In the genomic region with DNA sequence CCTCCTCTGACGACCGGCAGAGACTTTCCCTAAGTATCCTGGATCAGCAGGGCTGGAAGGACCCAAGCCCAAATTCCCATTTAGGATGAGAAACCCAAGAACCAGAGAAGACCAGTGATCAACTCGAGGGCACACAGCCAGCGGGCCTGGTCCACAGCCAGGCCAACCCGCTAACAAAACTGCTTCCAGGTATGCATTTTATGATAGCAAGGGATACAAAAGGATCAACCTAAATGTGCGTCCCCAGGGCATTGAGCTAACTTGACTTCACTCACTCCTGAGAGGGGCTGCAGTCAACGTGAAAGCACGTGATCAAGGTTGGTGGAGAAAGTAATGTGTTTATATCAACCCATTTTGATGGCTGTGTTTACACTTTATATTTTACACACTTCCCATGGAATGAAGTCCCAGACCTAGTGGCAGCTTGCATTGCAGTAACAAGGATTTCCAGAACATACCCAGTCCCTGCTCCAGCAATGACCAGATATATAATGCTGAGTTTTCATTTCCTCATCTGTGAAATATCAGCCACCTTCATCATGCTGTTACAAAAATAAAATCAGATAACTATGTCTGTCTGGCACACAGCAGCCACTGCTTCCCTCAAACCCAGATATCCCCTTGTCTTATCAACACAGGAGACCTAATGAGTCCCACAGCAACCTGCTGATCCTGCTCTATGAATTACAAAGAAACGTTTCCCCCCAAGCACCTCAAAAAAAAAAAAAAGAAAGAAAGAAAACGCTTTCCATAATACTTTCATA, we compare ENCODE assay signal across 9 cellular contexts. TPM values are rescaled to one million over a fixed set of nuclear protein-coding genes. Genes with fewer than 3 reads are reported as not detected.
DNase-seq lines count a peak whose midpoint lies in the region; ATAC-seq and TF ChIP-seq lines count a peak whose summit lies in the region.
"Had no signal": no experiment of that assay in that cellular context is flagged by ENCODE, and none has a peak within 500 bp of the region (broad histone marks: within the 10 kb centered on the region; RNA-seq: fewer than 3 reads in every experiment).

No MANE protein-coding gene starts in this region.

- H2BK12ac ChIP-seq in trophoblast cell (ENCODE audit: low read length), result peak overlapping the region; percentile 8

- no peak overlapping the region for H4K8ac ChIP-seq in trophoblast cell (ENCODE audit: low read depth, low read length)

- peak overlapping the region; percentile 85 for H3K4me3 Mint-ChIP-seq in dendritic cell treated with granulocyte-macrophage colony-stimulating factor and Interleukin-4, amounts not matched to agents 40 ng/mL and 50 ng/mL, for 4 days

- no peak overlapping the region for H3K18ac ChIP-seq in trophoblast cell (ENCODE audit: low read length)

- no peak for TF ChIP-seq CTCF in OCI-LY7 (conservative IDR thresholded peaks at IDR 0.05; ENCODE audit: low read length)

- no peaks in the 10 kb centered on the region for H3K27me3 Mint-ChIP-seq in dendritic cell treated with granulocyte-macrophage colony-stimulating factor and Interleukin-4, amounts not matched to agents 40 ng/mL and 50 ng/mL, for 4 days

- H3K4me1 ChIP-seq in OCI-LY7 (ENCODE audit: insufficient read depth, low read length, poor library complexity, severe bottlenecking) (peaks cover 50% of the 10 kb centered on the region), trophoblast cell (ENCODE audit: control insufficient read depth in 1 of 2, insufficient read depth in 2 of 2, low read length in 2 of 2) (peaks cover 4 to 7% of the 10 kb centered on the region in 2 experiments)

- intact Hi-C loops in OCI-LY7 (cut with micrococcal nuclease; ENCODE audit: unreplicated experiment), result loop anchor here (2.0 to 10.0 kb wide), 4 partner anchors 23 to 331 kb away; partner anchors contain the start of gene PARL
- intact Hi-C loops in dendritic cell treated with granulocyte-macrophage colony-stimulating factor and Interleukin-4, amounts not matched to agents 40 ng/mL and 50 ng/mL, for 4 days (cut with micrococcal nuclease), result loop anchor here (5.0 kb wide), 1 partner anchor 46 kb away; no protein-coding TSS in a partner anchor

- H3K27ac Mint-ChIP-seq in dendritic cell treated with granulocyte-macrophage colony-stimulating factor and Interleukin-4, amounts not matched to agents 40 ng/mL and 50 ng/mL, for 4 days, result peak overlapping the region; percentile 92

- H2AK5ac ChIP-seq in trophoblast cell (ENCODE audit: low read length), result no peak overlapping the region

- peak overlapping the region; percentile 14 for H3K14ac ChIP-seq in trophoblast cell (ENCODE audit: low read length)

- H2AFZ ChIP-seq in OCI-LY7 (ENCODE audit: low read length) (no peak overlapping the region), trophoblast cell (ENCODE audit: insufficient read depth, low read length, poor library complexity) (no peak overlapping the region)

- H3K4me2 ChIP-seq in OCI-LY7 (ENCODE audit: low read length) (peak overlapping the region; percentile 85), trophoblast cell (ENCODE audit: low read length) (no peak overlapping the region)

- H3K79me1 ChIP-seq in trophoblast cell (ENCODE audit: low read length), result no peaks in the 10 kb centered on the region

- H3K27me3 ChIP-seq in trophoblast cell (ENCODE audit: insufficient read depth, low read length), result no peaks in the 10 kb centered on the region

- no peaks in the 10 kb centered on the region for H3K9me3 Mint-ChIP-seq in dendritic cell treated with granulocyte-macrophage colony-stimulating factor and Interleukin-4, amounts not matched to agents 40 ng/mL and 50 ng/mL, for 4 days

- no peak for ATAC-seq in HG03469 (IDR thresholded peaks at IDR 0.05; ENCODE audit: unreplicated experiment)

- H3K79me2 ChIP-seq in OCI-LY7 (ENCODE audit: insufficient read depth, low read depth, low read length) (peaks cover 86% of the 10 kb centered on the region), trophoblast cell (ENCODE audit: control insufficient read depth, insufficient read depth, low read length, poor library complexity) (no peaks in the 10 kb centered on the region)

- no peak overlapping the region for H4K91ac ChIP-seq in trophoblast cell (ENCODE audit: low read depth, low read length)

- peaks cover 65% of the 10 kb centered on the region for H3K36me3 ChIP-seq in OCI-LY7 (ENCODE audit: insufficient read depth, low read length)
- H3K36me3 ChIP-seq in trophoblast cell (ENCODE audit: control insufficient read depth in 1 of 2, insufficient read depth in 2 of 2, low read length in 2 of 2), result no peaks in the 10 kb centered on the region

- H3K4me1 Mint-ChIP-seq in dendritic cell treated with granulocyte-macrophage colony-stimulating factor and Interleukin-4, amounts not matched to agents 40 ng/mL and 50 ng/mL, for 4 days (ENCODE audit: low read depth), result peaks cover 65% of the 10 kb centered on the region

- POLR2A ChIA-PET in OCI-LY7 (lab: Charles Lee), result interaction anchor here (0.6 to 6.4 kb wide), 15 partner anchors 12 to 81 kb away, joined by 3 to 54 read pairs (median 7); partner anchors contain the start of gene KLHL24

- H3K23ac ChIP-seq in trophoblast cell (ENCODE audit: low read length), result no peak overlapping the region

- H3K9me3 ChIP-seq in OCI-LY7 (ENCODE audit: low read length) (no peaks in the 10 kb centered on the region), trophoblast cell (ENCODE audit: insufficient read depth, low read depth, low read length) (no peaks in the 10 kb centered on the region)

- no peak overlapping the region for H4K12ac ChIP-seq in trophoblast cell (ENCODE audit: low read depth, low read length)

- no peak overlapping the region for H2BK5ac ChIP-seq in trophoblast cell (ENCODE audit: low read depth, low read length, poor library complexity)

- H2BK120ac ChIP-seq in trophoblast cell (ENCODE audit: insufficient read depth, low read length, poor library complexity), result no peak overlapping the region

- peak overlapping the region; percentile 96 for H3K27ac ChIP-seq in OCI-LY7 (ENCODE audit: low read depth, low read length, poor library complexity, severe bottlenecking)
- no peak overlapping the region for H3K27ac ChIP-seq in trophoblast cell (ENCODE audit: low read depth, low read length)

- CTCF ChIA-PET in OCI-LY7 (lab: Charles Lee; ENCODE audit: unreplicated experiment), result no interaction called here

- BruUV-seq in OCI-LY7 (replicated peaks; lab: Mats Ljungman, UMichigan), result no TSS peak

- H3K4me3 ChIP-seq in GM08714 (ENCODE audit: low read length) (peak overlapping the region; percentile 69), OCI-LY7 (ENCODE audit: low read depth, low read length, poor library complexity, severe bottlenecking) (peak overlapping the region; percentile 97), trophoblast cell (ENCODE audit: low read depth, low read length) (no peak overlapping the region)

- H3K4ac ChIP-seq in trophoblast cell (ENCODE audit: low read depth, low read length), result no peak overlapping the region

- H4K20me1 ChIP-seq in OCI-LY7 (ENCODE audit: insufficient read depth, low read length), result peaks cover 10% of the 10 kb centered on the region; the same call in 1 of the 2 replicates

- DNase-seq in OCI-LY7 (ENCODE audit: low spot score) (peak; percentile 61), trophoblast cell (no peak), dedifferentiated amniotic fluid mesenchymal stem cell (ENCODE audit: extremely low spot score) (no peak)
- DNase-seq in stimulated activated CD4-positive, alpha-beta T cell treated with anti-CD3 and anti-CD28 coated beads, Interleukin-12 subunit alpha, Interleukin-12 subunit beta, amount 100 ng/mL, for 4 hours, result no peak
- DNase-seq in stimulated activated CD4-positive, alpha-beta T cell treated with anti-CD3 and anti-CD28 coated beads, Interleukin-2, amount 100 ng/mL, for 24 hours, result no peak
- DNase-seq: KG1 had no signal

- no CpG with 5 or more reads among the region's 10 CpGs for WGBS in trophoblast cell (ENCODE audit: extremely low coverage, insufficient coverage, insufficient read length)

- H3K9me2 ChIP-seq in OCI-LY7 (ENCODE audit: insufficient read depth, low read length), result no peaks in the 10 kb centered on the region

- H3K9ac ChIP-seq in trophoblast cell (ENCODE audit: low read length), result no peak overlapping the region

- peaks cover 20% of the 10 kb centered on the region for H3K36me3 Mint-ChIP-seq in dendritic cell treated with granulocyte-macrophage colony-stimulating factor and Interleukin-4, amounts not matched to agents 40 ng/mL and 50 ng/mL, for 4 days (ENCODE audit: low read depth)

RNA-seq across cellular contexts. Expression of gene KLHL6, which starts 2.1 kb away (rescaled TPM):
- 143 TPM in 2 replicates for total RNA-seq in OCI-LY7 (2014; rRNA removed; shearing (Covaris generic))
- 169 and 191 TPM in 2 replicates for total RNA-seq in OCI-LY7 (2022)
- 0.01 TPM in 2 replicates for polyA plus RNA-seq in trophoblast cell (2013)
